ENCODE assay signal across 25 cellular contexts in genomic region chr4:79959652-79960051, GRCh38.
A peak's percentile ranks its signal among the peaks of the same experiment; 100 is the strongest.
DNase-seq lines count a peak whose midpoint lies in the region; ATAC-seq, FAIRE-seq and TF ChIP-seq lines count a peak whose summit lies in the region.
"Had no signal": no experiment of that assay in that cellular context is flagged by ENCODE, and none has a peak within 500 bp of the region (broad histone marks: within the 10 kb centered on the region; RNA-seq: fewer than 3 reads in every experiment).

No MANE protein-coding gene starts in this region.

- H3K27me3 ChIP-seq in A673 (replicated peaks; ENCODE audit: insufficient read depth, low read depth, low read length, poor library complexity) (no peaks in the 10 kb centered on the region), GM23338 (ENCODE audit: insufficient read depth) (peaks cover 29% of the 10 kb centered on the region), keratinocyte (ENCODE audit: control insufficient read depth, extremely low read depth, insufficient read depth, low read length) (no peaks in the 10 kb centered on the region), gastroesophageal sphincter (no peaks in the 10 kb centered on the region)

- H2AFZ ChIP-seq in GM23338, result no peak overlapping the region
- no peak overlapping the region for H2AFZ ChIP-seq in keratinocyte (ENCODE audit: control insufficient read depth, low read length)

- H3K36me3 Mint-ChIP-seq in GM23338 (ENCODE audit: low read depth), result no peaks in the 10 kb centered on the region

- no peak for TF ChIP-seq CTCF in A673 (conservative IDR thresholded peaks at IDR 0.05; ENCODE audit: low read depth, low read length)
- TF ChIP-seq CTCF in GM23338 (conservative IDR thresholded peaks at IDR 0.05; ENCODE audit: low read depth in 2 of 2), result no peak
- no peak for TF ChIP-seq CTCF in keratinocyte (optimal IDR thresholded peaks at IDR 0.05 in 1 of 3, IDR thresholded peaks at IDR 0.05 in 1 of 3, conservative IDR thresholded peaks at IDR 0.05 in 1 of 3; ENCODE audit: extremely low read depth in 1 of 3, insufficient read depth in 2 of 3, low read length in 3 of 3)
- no peak for TF ChIP-seq CTCF in gastroesophageal sphincter (IDR thresholded peaks at IDR 0.05)

- H3K36me3 ChIP-seq in A673 (ENCODE audit: insufficient read depth, low read length, poor library complexity, severe bottlenecking) (no peaks in the 10 kb centered on the region), GM23338 (ENCODE audit: insufficient read depth) (no peaks in the 10 kb centered on the region), SK-N-MC (ENCODE audit: insufficient read depth, low read length) (no peaks in the 10 kb centered on the region; the same call in 1 of the 2 replicates), keratinocyte (ENCODE audit: control insufficient read depth in 2 of 2, extremely low read depth in 1 of 2, insufficient read depth in 2 of 2, low read length in 2 of 2) (peaks cover 0 to 5% of the 10 kb centered on the region in 2 experiments), gastroesophageal sphincter (peaks cover 0 to 27% of the 10 kb centered on the region in 2 donors)

- FAIRE-seq in keratinocyte (lab: Jason Lieb, UNC), result peak; percentile 29
- FAIRE-seq: GM12878 had no signal

- H3K9ac ChIP-seq in SK-N-MC (ENCODE audit: insufficient read length) (no peak overlapping the region), keratinocyte (ENCODE audit: control insufficient read depth, extremely low read depth, insufficient read depth, low read length) (no peak overlapping the region)

- H3K27ac ChIP-seq in A673 (ENCODE audit: low read depth, low read length, poor library complexity, severe bottlenecking), result no peak overlapping the region
- H3K27ac ChIP-seq in GM23338 (ENCODE audit: low read depth), result no peak overlapping the region
- peak overlapping the region; percentile 69 for H3K27ac ChIP-seq in SK-N-MC
- H3K27ac ChIP-seq in keratinocyte (ENCODE audit: control insufficient read depth, insufficient read depth, low read length), result no peak overlapping the region
- no peak overlapping the region for H3K27ac ChIP-seq in gastroesophageal sphincter
- H3K27ac ChIP-seq: RWPE1 had no signal

- peak; percentile 60 for DNase-seq in A673 (ENCODE audit: low spot score)
- DNase-seq in GM23338 (ENCODE audit: low spot score), result peak; percentile 6
- peak; percentile 47 for DNase-seq in SK-N-MC (ENCODE audit: low read depth, low spot score)
- no peak for DNase-seq in keratinocyte (ENCODE audit: low read depth, low spot score)
- DNase-seq in effector CD4-positive, alpha-beta T cell, result no peak
- no peak for DNase-seq in activated CD8-positive, alpha-beta memory T cell treated with anti-CD3 and anti-CD28 coated beads, Interleukin-2, amount 50 U/mL, for 4 hours
- DNase-seq: CD4-positive, CD25-positive, alpha-beta regulatory T cell; DMS 273 treated with DMSO at 0.1 percent for 48 hours; DND-41; GOT3; IMR-90; Karpas-422; MV-4-11; NCI-H1105 treated with DMSO at 0.1 percent for 48 hours; NCI-H2171; NCI-H446; NCI-H526; NK-92 treated with Interleukin-12 subunit alpha and Interleukin-12 subunit beta, amount 100 ng/mL, for 24 hours; SHP77 treated with DMSO at 0.1 percent for 48 hours had no signal

- no peak overlapping the region for H3K27ac Mint-ChIP-seq in GM23338
- H3K27ac Mint-ChIP-seq: CD4-positive, CD25-positive, alpha-beta regulatory T cell had no signal

- 89 to 90% methylated on average over 7 of the region's 7 CpGs for whole genome bisulfite sequencing in gastroesophageal sphincter (ENCODE audit: low coverage in 1 of 2), 2 donors

- H3K9me3 ChIP-seq in A673 (ENCODE audit: low read depth, low read length, poor library complexity, severe bottlenecking), result no peaks in the 10 kb centered on the region
- H3K9me3 ChIP-seq in SK-N-MC (ENCODE audit: low read depth, low read length), result no peaks in the 10 kb centered on the region
- no peaks in the 10 kb centered on the region for H3K9me3 ChIP-seq in keratinocyte (ENCODE audit: control insufficient read depth, low read depth, low read length)
- peaks cover 0 to 2% (median 0%) of the 10 kb centered on the region in 3 donors for H3K9me3 ChIP-seq in gastroesophageal sphincter

- H3K79me2 ChIP-seq in GM23338 (replicated peaks; ENCODE audit: insufficient read depth) (no peaks in the 10 kb centered on the region), keratinocyte (ENCODE audit: control insufficient read depth, insufficient read depth, low read length) (no peaks in the 10 kb centered on the region)

- H4K20me1 ChIP-seq in GM23338 (replicated peaks; ENCODE audit: insufficient read depth) (no peaks in the 10 kb centered on the region), keratinocyte (ENCODE audit: control insufficient read depth, extremely low read depth, insufficient read depth, low read length) (no peaks in the 10 kb centered on the region)

- intact Hi-C loops in A673 (cut with micrococcal nuclease; ENCODE audit: unreplicated experiment), result no loop called here

- no peaks in the 10 kb centered on the region for H3K9me1 ChIP-seq in keratinocyte (ENCODE audit: control insufficient read depth, extremely low read depth, insufficient read depth, low read length)

- dilution Hi-C loops in keratinocyte (cut with MboI; ENCODE audit: extremely low pct_ligation_motif_present, low sequenced_read_pairs), result no loop called here

- H3K4me3 Mint-ChIP-seq in GM23338, result no peak overlapping the region
- H3K4me3 Mint-ChIP-seq: CD4-positive, CD25-positive, alpha-beta regulatory T cell had no signal

- TF ChIP-seq POLR2A in gastroesophageal sphincter (IDR thresholded peaks at IDR 0.05), result no peak

- H3F3A ChIP-seq in GM23338 (replicated peaks; ENCODE audit: low read depth), result no peaks in the 10 kb centered on the region

- no peak for TF ChIP-seq EP300 in gastroesophageal sphincter (IDR thresholded peaks at IDR 0.05)

- CTCF ChIA-PET in A673 (lab: Charles Lee), result no interaction called here

- POLR2A ChIA-PET in A673 (lab: Charles Lee; ENCODE audit: low non-redundant PET), result no interaction called here

- peaks cover 8% of the 10 kb centered on the region for H3K4me1 ChIP-seq in A673 (ENCODE audit: insufficient read depth, low read length, poor library complexity, severe bottlenecking)
- peaks cover 4% of the 10 kb centered on the region; the same call in 1 of the 2 replicates for H3K4me1 ChIP-seq in GM23338 (ENCODE audit: insufficient read depth)
- no peaks in the 10 kb centered on the region for H3K4me1 ChIP-seq in keratinocyte (ENCODE audit: control insufficient read depth, extremely low read depth, insufficient read depth, low read length)
- H3K4me1 ChIP-seq in gastroesophageal sphincter, result peaks cover 0 to 15% (median 5%) of the 10 kb centered on the region in 3 donors

- H3K4me1 Mint-ChIP-seq in GM23338, result peaks cover 14% of the 10 kb centered on the region; the same call in 2 of the 3 replicates

- no peak for ATAC-seq in GM23338
- no peak for ATAC-seq in gastroesophageal sphincter
- no peak for ATAC-seq in HG03571 (IDR thresholded peaks at IDR 0.05; ENCODE audit: unreplicated experiment)
- ATAC-seq: GM12878, HCT116, SK-N-SH treated with all-trans-retinoic acid at 6 μM for 48 hours had no signal

- H3K4me2 ChIP-seq in GM23338 (no peak overlapping the region), keratinocyte (ENCODE audit: control insufficient read depth, extremely low read depth, insufficient read depth, low read depth, low read length) (no peak overlapping the region)

- no peaks in the 10 kb centered on the region for H3K9me2 ChIP-seq in GM23338 (ENCODE audit: insufficient read depth)

- peaks cover 7% of the 10 kb centered on the region for H3K27me3 Mint-ChIP-seq in GM23338 (ENCODE audit: insufficient read depth, low read depth, poor library complexity)
- H3K27me3 Mint-ChIP-seq: CD4-positive, CD25-positive, alpha-beta regulatory T cell had no signal

- H3K9me3 Mint-ChIP-seq in GM23338, result no peaks in the 10 kb centered on the region
- H3K9me3 Mint-ChIP-seq: CD4-positive, CD25-positive, alpha-beta regulatory T cell had no signal

- BruUV-seq in A673 (replicated peaks; lab: Mats Ljungman, UMichigan), result no TSS peak

- H3K4me3 ChIP-seq in A673 (ENCODE audit: low read depth, low read length, poor library complexity, severe bottlenecking) (no peak overlapping the region), GM23338 (no peak overlapping the region), SK-N-MC (peak overlapping the region; percentile 51), keratinocyte (ENCODE audit: control insufficient read depth in 2 of 3, extremely low read depth in 1 of 3, insufficient read depth in 2 of 3, low read depth in 1 of 3, low read length in 3 of 3) (no peak overlapping the region), gastroesophageal sphincter (no peak overlapping the region)
- H3K4me3 ChIP-seq: GM12878 had no signal

Comparison
In these comparisons a context has a peak if more than half of its experiments do, and no peak if none do; other contexts are left out.
1. DNase-seq: peak in A673 (single experiment), GM23338 (single experiment) and SK-N-MC (single experiment); none in keratinocyte (single experiment), effector CD4-positive, alpha-beta T cell (single experiment) and activated CD8-positive, alpha-beta memory T cell treated with anti-CD3 and anti-CD28 coated beads, Interleukin-2, amount 50 U/mL, for 4 hours (single experiment).